18 cellular contexts compared by ENCODE assay signal in genomic region chr13:44120814-44121505, GRCh38.
"Had no signal": no experiment of that assay in that cellular context is flagged by ENCODE, and none has a peak within 500 bp of the region (broad histone marks: within the 10 kb centered on the region; RNA-seq: fewer than 3 reads in every experiment).

No MANE protein-coding gene starts in this region.

- H3K27ac ChIP-seq: psoas muscle, skin epidermis, suprapubic skin, upper lobe of left lung had no signal

- H3K36me3 ChIP-seq: suprapubic skin, upper lobe of left lung had no signal

- H3K27me3 ChIP-seq: suprapubic skin, upper lobe of left lung had no signal

- H3K9me3 ChIP-seq: suprapubic skin, upper lobe of left lung had no signal

- FAIRE-seq: keratinocyte had no signal

- H3K4me3 ChIP-seq: lung, psoas muscle, skin epidermis, suprapubic skin, upper lobe of left lung had no signal

- ATAC-seq: activated naive CD8-positive, alpha-beta T cell treated with anti-CD3 and anti-CD28 coated beads, Interleukin-2, amount 50 U/mL, for 24 hours; activated T-cell treated with anti-CD3 and anti-CD28 coated beads, Interleukin-2, amount 50 U/mL, for 4 hours; left lobe of liver; psoas muscle; right cardiac atrium; stimulated activated naive CD8-positive, alpha-beta T cell treated with anti-CD3 and anti-CD28 coated beads, Interleukin-15, Interleukin-2, amounts not matched to agents 100 U/mL and 50 U/mL, for 24 hours had no signal

- DNase-seq: activated CD4-positive, alpha-beta T cell treated with anti-CD3 and anti-CD28 coated beads, Interleukin-2, amount 50 U/mL, for 1 hour; activated CD8-positive, alpha-beta memory T cell treated with anti-CD3 and anti-CD28 coated beads, Interleukin-2, amount 50 U/mL, for 4 hours; activated effector memory CD4-positive, alpha-beta T cell treated with Interleukin-2 at 50 U/mL for 16 hours; activated naive CD4-positive, alpha-beta T cell treated with anti-CD3 and anti-CD28 coated beads, Interleukin-2, amount 10 ng/mL, durations not matched to agents 7 days and 5 days; activated naive CD8-positive, alpha-beta T cell treated with anti-CD3 and anti-CD28 coated beads, Interleukin-2, amount 50 U/mL, for 24 hours; activated T-cell treated with anti-CD3 and anti-CD28 coated beads, Interleukin-2, amount 50 U/mL, for 4 hours; effector memory CD4-positive, alpha-beta T cell; foreskin fibroblast; glutamatergic neuron; psoas muscle; right cardiac atrium; stimulated activated naive CD8-positive, alpha-beta T cell treated with anti-CD3 and anti-CD28 coated beads, Interleukin-15, Interleukin-2, amounts not matched to agents 100 U/mL and 50 U/mL, for 24 hours; upper lobe of left lung had no signal
